ENCODE assay signal across 30 cellular contexts in genomic region chr2:236294647-236295046, GRCh38. TPM values are rescaled to one million over a fixed set of nuclear protein-coding genes. Genes with fewer than 3 reads are reported as not detected.
"Had no signal": no experiment of that assay in that cellular context is flagged by ENCODE, and none has a peak within 500 bp of the region (broad histone marks: within the 10 kb centered on the region; RNA-seq: fewer than 3 reads in every experiment).

No MANE protein-coding gene starts in this region.

- H3K4me3 ChIP-seq: esophagus squamous epithelium, gastrocnemius medialis, heart right ventricle, left lung, lower lobe of right lung, mucosa of descending colon had no signal

- H3K27ac ChIP-seq: epithelial cell of prostate, esophagus squamous epithelium, gastrocnemius medialis, heart right ventricle, left lung, lower lobe of right lung had no signal

- H3K27ac Mint-ChIP-seq: dendritic cell treated with granulocyte-macrophage colony-stimulating factor and Interleukin-4, amounts not matched to agents 40 ng/mL and 50 ng/mL, for 4 days; effector memory CD8-positive, alpha-beta T cell; endodermal cell; mesothelial cell of epicardium had no signal

- H3K36me3 Mint-ChIP-seq: mesothelial cell of epicardium had no signal

- ATAC-seq: effector memory CD8-positive, alpha-beta T cell; esophagus mucosa; gastrocnemius medialis; heart right ventricle; left cardiac atrium; left lung; left ventricle myocardium superior; lower lobe of right lung; mucosa of descending colon had no signal

- H3K4me1 Mint-ChIP-seq: endodermal cell, mesothelial cell of epicardium had no signal

- H3K4me1 ChIP-seq: esophagus squamous epithelium, gastrocnemius medialis, heart right ventricle, left lung, lower lobe of right lung had no signal

- H3K36me3 ChIP-seq: esophagus squamous epithelium, gastrocnemius medialis, heart right ventricle, left lung, lower lobe of right lung had no signal

- H3K9me3 Mint-ChIP-seq: dendritic cell treated with granulocyte-macrophage colony-stimulating factor and Interleukin-4, amounts not matched to agents 40 ng/mL and 50 ng/mL, for 4 days; effector memory CD8-positive, alpha-beta T cell; endodermal cell; mesothelial cell of epicardium had no signal

- DNase-seq: cortex of kidney; effector CD8-positive, alpha-beta T cell; effector memory CD8-positive, alpha-beta T cell; endodermal cell; erythroblast; esophagus squamous epithelium; foreskin fibroblast; foreskin melanocyte; gastrocnemius medialis; glutamatergic neuron; head of caudate nucleus; heart right ventricle; hippocampal formation; left cardiac atrium; left lung; left ventricle myocardium superior; lower lobe of right lung; mesenchymal stem cell; mucosa of descending colon had no signal

- H3K4me3 Mint-ChIP-seq: dendritic cell treated with granulocyte-macrophage colony-stimulating factor and Interleukin-4, amounts not matched to agents 40 ng/mL and 50 ng/mL, for 4 days; effector memory CD8-positive, alpha-beta T cell; endodermal cell; mesothelial cell of epicardium had no signal

- H3K9me3 ChIP-seq: esophagus squamous epithelium, gastrocnemius medialis, heart right ventricle, left lung, lower lobe of right lung, mucosa of descending colon had no signal

- H3K27me3 Mint-ChIP-seq: dendritic cell treated with granulocyte-macrophage colony-stimulating factor and Interleukin-4, amounts not matched to agents 40 ng/mL and 50 ng/mL, for 4 days had no signal

- H3K27me3 ChIP-seq: gastrocnemius medialis, heart right ventricle had no signal

RNA-seq across cellular contexts. Expression of gene ASB18, which starts 30.4 kb away (rescaled TPM):
- total RNA-seq: dermis microvascular lymphatic vessel endothelial cell, endodermal cell, esophagus mucosa, esophagus squamous epithelium, glomerular endothelial cell, kidney epithelial cell, left lung, lower leg skin, lower lobe of right lung, lung microvascular endothelial cell, mesenteric fat pad, mesothelial cell of epicardium, mucosa of descending colon had no signal
- polyA plus RNA-seq: keratinocyte had no signal
